Comparison of ENCODE assay signal across 24 cellular contexts in genomic region chr15:72042865-72043264, GRCh38.
"Had no signal": no experiment of that assay in that cellular context is flagged by ENCODE, and none has a peak within 500 bp of the region (broad histone marks: within the 10 kb centered on the region; RNA-seq: fewer than 3 reads in every experiment).

No MANE protein-coding gene starts in this region.

- H3K4me2 ChIP-seq: neural progenitor cell had no signal

- H3K36me3 ChIP-seq: brain microvascular endothelial cell, neural progenitor cell had no signal

- H3K4me3 ChIP-seq: ascending aorta, gastrocnemius medialis, left lung, lung, neural progenitor cell, upper lobe of left lung had no signal

- DNase-seq: activated CD8-positive, alpha-beta memory T cell treated with anti-CD3 and anti-CD28 coated beads for 24 hours; activated CD8-positive, alpha-beta memory T cell treated with anti-CD3 and anti-CD28 coated beads, Interleukin-2, amount 50 U/mL, for 4 hours; activated T-cell treated with anti-CD3 and anti-CD28 coated beads, Interleukin-2, amount 50 U/mL, for 24 hours; brain microvascular endothelial cell; central memory CD4-positive, alpha-beta T cell; dermis blood vessel endothelial cell; effector memory CD4-positive, alpha-beta T cell; gastrocnemius medialis; hippocampal formation; kidney glomerular epithelial cell; left lung; naive thymus-derived CD8-positive, alpha-beta T cell; retina; stimulated activated CD4-positive, alpha-beta T cell treated with anti-CD3 and anti-CD28 coated beads, Interleukin-4, amount 100 ng/mL, for 24 hours; stimulated activated naive CD8-positive, alpha-beta T cell treated with anti-CD3 and anti-CD28 coated beads, Interleukin-15, Interleukin-2, amounts not matched to agents 100 U/mL and 50 U/mL, for 24 hours; T1000; upper lobe of left lung had no signal

- H3K9me3 ChIP-seq: ascending aorta, gastrocnemius medialis, left lung, upper lobe of left lung had no signal

- ATAC-seq: activated naive CD4-positive, alpha-beta T cell treated with anti-CD3 and anti-CD28 coated beads, Interleukin-2, amount 50 U/mL, for 72 hours; activated T-helper 17 cell treated with anti-CD3 and anti-CD28 coated beads, Interleukin-2, amount 50 U/mL, for 72 hours; esophagus mucosa; gastrocnemius medialis; left lung; naive thymus-derived CD8-positive, alpha-beta T cell; stimulated activated naive CD8-positive, alpha-beta T cell treated with anti-CD3 and anti-CD28 coated beads, Interleukin-15, Interleukin-2, amounts not matched to agents 100 U/mL and 50 U/mL, for 24 hours; WTC11 had no signal

- H2AFZ ChIP-seq: neural progenitor cell had no signal

- H3K27me3 ChIP-seq: ascending aorta, brain microvascular endothelial cell, gastrocnemius medialis, left lung, neural progenitor cell, upper lobe of left lung had no signal

- H3K27ac ChIP-seq: ascending aorta, brain microvascular endothelial cell, gastrocnemius medialis, left lung, neural progenitor cell, upper lobe of left lung had no signal

- H3K9ac ChIP-seq: neural progenitor cell had no signal

- H3K4me1 ChIP-seq: ascending aorta, left lung, neural progenitor cell, upper lobe of left lung had no signal
